Comparison of ENCODE assay signal across 31 cellular contexts in the genomic region with DNA sequence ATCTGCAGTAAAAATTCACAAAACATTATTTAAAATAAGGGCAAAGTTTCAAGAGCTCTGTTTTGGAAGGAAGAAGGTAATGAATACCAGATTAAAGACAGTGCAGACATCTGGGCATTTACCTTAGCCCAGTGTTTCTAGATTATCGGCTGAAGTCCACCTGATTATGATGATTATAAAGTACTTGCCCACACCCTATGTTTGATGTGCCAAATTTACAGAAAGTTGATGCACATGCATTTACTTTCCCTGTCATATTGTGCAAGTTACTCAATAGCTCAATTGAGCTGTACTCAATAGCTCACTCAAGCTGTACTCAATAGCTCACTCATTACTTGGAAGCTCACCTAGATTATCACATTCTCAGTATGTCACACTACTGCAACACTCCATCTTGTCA. TPM values are rescaled to one million over a fixed set of nuclear protein-coding genes. Genes with fewer than 3 reads are reported as not detected.
A peak's percentile ranks its signal among the peaks of the same experiment; 100 is the strongest.
DNase-seq lines count a peak whose midpoint lies in the region; ATAC-seq, FAIRE-seq and TF ChIP-seq lines count a peak whose summit lies in the region.
"Had no signal": no experiment of that assay in that cellular context is flagged by ENCODE, and none has a peak within 500 bp of the region (broad histone marks: within the 10 kb centered on the region; RNA-seq: fewer than 3 reads in every experiment).

No MANE protein-coding gene starts in this region.

- no peak overlapping the region for H3K4me3 Mint-ChIP-seq in effector memory CD8-positive, alpha-beta T cell
- H3K4me3 Mint-ChIP-seq: CD14-positive monocyte; CD4-positive, alpha-beta memory T cell; CD4-positive, CD25-positive, alpha-beta regulatory T cell; CD8-positive, alpha-beta memory T cell had no signal

- peak; percentile 74 for FAIRE-seq in small intestine (lab: Jason Lieb, UNC)
- FAIRE-seq: A204.1, GM12878, GM12892, GM19239 had no signal

- no peaks in the 10 kb centered on the region for H3K36me3 Mint-ChIP-seq in effector memory CD8-positive, alpha-beta T cell (ENCODE audit: insufficient read depth)
- H3K36me3 Mint-ChIP-seq: CD4-positive, alpha-beta memory T cell; CD4-positive, CD25-positive, alpha-beta regulatory T cell; CD8-positive, alpha-beta memory T cell had no signal

- no peak overlapping the region for H3K27ac ChIP-seq in small intestine (ENCODE audit: low read depth in 1 of 2, low read length in 1 of 2)
- H3K27ac ChIP-seq: BLaER1 had no signal

- DNase-seq in left colon (no peak), mucosa of descending colon (no peak), small intestine (peak; percentile 93), GM13977 (ENCODE audit: low spot score) (no peak)
- DNase-seq in effector memory CD8-positive, alpha-beta T cell = no peak
- DNase-seq: 8988T; ACHN; BE2C; C1 segment of cervical spinal cord; CD4-positive, alpha-beta memory T cell; CD4-positive, CD25-positive, alpha-beta regulatory T cell; CD8-positive, alpha-beta memory T cell; COR-L47; DMS 273 treated with DMSO at 0.1 percent for 48 hours; DMS153; DMS53; DMS79; DND-41; EL; GDM1 had no signal

- in situ Hi-C loops in GM13977 (cut with MboI; ENCODE audit: low pct_unique_long_range_greater_than_20kb, low sequenced_read_pairs, unreplicated experiment) = no loop called here

- H3K9me3 ChIP-seq in mucosa of descending colon = no peaks in the 10 kb centered on the region
- no peaks in the 10 kb centered on the region for H3K9me3 ChIP-seq in small intestine (ENCODE audit: control insufficient read depth, low read depth)
- H3K9me3 ChIP-seq: BE2C, BLaER1 had no signal

- WGBS in small intestine, 3 donors = 22 to 76% (median 40%) methylated on average over 1 of the region's 1 CpG

- H3K27me3 ChIP-seq in small intestine (ENCODE audit: control insufficient read depth in 2 of 2, insufficient read depth in 2 of 2, low read length in 2 of 2) = no peaks in the 10 kb centered on the region
- H3K27me3 ChIP-seq: BE2C, BLaER1 had no signal

- intact Hi-C loops in left colon (cut with DNase I, micrococcal nuclease) (no loop called here), mucosa of descending colon (cut with DNase I, micrococcal nuclease) (no loop called here)

- H3K36me3 ChIP-seq in mucosa of descending colon (ENCODE audit: low read depth) = no peaks in the 10 kb centered on the region
- H3K36me3 ChIP-seq in small intestine (ENCODE audit: control insufficient read depth in 2 of 2, insufficient read depth in 2 of 2, low read length in 2 of 2) = peaks cover 0 to 5% of the 10 kb centered on the region in 2 donors
- H3K36me3 ChIP-seq: BE2C, BLaER1 had no signal

- H3K4me1 Mint-ChIP-seq in effector memory CD8-positive, alpha-beta T cell (ENCODE audit: low read depth in 2 of 2) = no peaks in the 10 kb centered on the region
- H3K4me1 Mint-ChIP-seq: CD4-positive, alpha-beta memory T cell; CD4-positive, CD25-positive, alpha-beta regulatory T cell; CD8-positive, alpha-beta memory T cell had no signal

- TF ChIP-seq CTCF in mucosa of descending colon (IDR thresholded peaks at IDR 0.05) (no peak), GM13977 (IDR thresholded peaks at IDR 0.05; ENCODE audit: extremely low read depth, insufficient read depth, missing control alignments) (no peak)

- H3K9me3 Mint-ChIP-seq in effector memory CD8-positive, alpha-beta T cell = no peaks in the 10 kb centered on the region
- H3K9me3 Mint-ChIP-seq: CD14-positive monocyte; CD8-positive, alpha-beta memory T cell had no signal

- no peaks in the 10 kb centered on the region for H3K27me3 Mint-ChIP-seq in effector memory CD8-positive, alpha-beta T cell
- H3K27me3 Mint-ChIP-seq: CD4-positive, alpha-beta memory T cell; CD8-positive, alpha-beta memory T cell had no signal

- ATAC-seq in left colon = peak; percentile 83
- peak; percentile 56 for ATAC-seq in mucosa of descending colon
- ATAC-seq in effector memory CD8-positive, alpha-beta T cell (replicated peaks) = no peak
- ATAC-seq in HG03460 (IDR thresholded peaks at IDR 0.05; ENCODE audit: unreplicated experiment) = no peak
- ATAC-seq: GM12878 had no signal

- H3K4me1 ChIP-seq in mucosa of descending colon (ENCODE audit: low read depth) = no peaks in the 10 kb centered on the region
- H3K4me1 ChIP-seq in small intestine (ENCODE audit: control insufficient read depth in 2 of 2, insufficient read depth in 1 of 2, low read depth in 1 of 2, low read length in 1 of 2) = peaks cover 0 to 10% of the 10 kb centered on the region in 2 donors
- H3K4me1 ChIP-seq: BE2C, BLaER1 had no signal

- no peak overlapping the region for H3K4me3 ChIP-seq in mucosa of descending colon
- H3K4me3 ChIP-seq in small intestine (ENCODE audit: low read depth in 1 of 2, low read length in 2 of 2) = no peak overlapping the region
- H3K4me3 ChIP-seq: BLaER1, GM12878 had no signal

- no peak overlapping the region for H3K27ac Mint-ChIP-seq in effector memory CD8-positive, alpha-beta T cell
- H3K27ac Mint-ChIP-seq: CD14-positive monocyte; CD4-positive, alpha-beta memory T cell; CD4-positive, CD25-positive, alpha-beta regulatory T cell; CD8-positive, alpha-beta memory T cell had no signal

RNA-seq across cellular contexts. Expression of a gene that starts 13.5 kb away (rescaled TPM):
- 1 to 10 TPM; 1.0 to 2.8 TPM for total RNA-seq in left colon
- 1 to 10 TPM; 1.7 to 3.0 (median 1.8) TPM for total RNA-seq in mucosa of descending colon
- polyA plus RNA-seq in small intestine = 100 to 1,000 TPM in 1 of 3 donors, 10 to 100 TPM in 1, 1 to 10 TPM in 1; 4.9 to 118 (median 91.1) TPM
- total RNA-seq: A673; CD4-positive, CD25-positive, alpha-beta regulatory T cell; CD8-positive, alpha-beta memory T cell; G401 had no signal
- polyA plus RNA-seq: AG04450; CD4-positive, alpha-beta memory T cell; CD4-positive, CD25-positive, alpha-beta regulatory T cell; CD8-positive, alpha-beta memory T cell had no signal

RNA-seq across cellular contexts. Expression of a gene that starts 35.6 kb away (rescaled TPM):
- not detected for total RNA-seq in left colon
- under 1 TPM in 1 of 3 donors, not detected in 2; 0.35 TPM for total RNA-seq in mucosa of descending colon
- polyA plus RNA-seq in small intestine = not detected
- total RNA-seq: A673; CD4-positive, alpha-beta memory T cell; CD4-positive, CD25-positive, alpha-beta regulatory T cell; CD8-positive, alpha-beta memory T cell; Daoy; G401; GM12878 had no signal
- polyA plus RNA-seq: AG04450; CD14-positive monocyte; CD4-positive, alpha-beta memory T cell; CD4-positive, CD25-positive, alpha-beta regulatory T cell; CD8-positive, alpha-beta memory T cell; GM12878 had no signal

Comparison
In these comparisons a context has a peak if more than half of its experiments do, and no peak if none do; other contexts are left out.
1. ATAC-seq: peak in left colon (single experiment) and mucosa of descending colon (single experiment); none in effector memory CD8-positive, alpha-beta T cell (single experiment) and HG03460 (single experiment).